Comparison of ENCODE assay signal across 29 cellular contexts in the genomic region with DNA sequence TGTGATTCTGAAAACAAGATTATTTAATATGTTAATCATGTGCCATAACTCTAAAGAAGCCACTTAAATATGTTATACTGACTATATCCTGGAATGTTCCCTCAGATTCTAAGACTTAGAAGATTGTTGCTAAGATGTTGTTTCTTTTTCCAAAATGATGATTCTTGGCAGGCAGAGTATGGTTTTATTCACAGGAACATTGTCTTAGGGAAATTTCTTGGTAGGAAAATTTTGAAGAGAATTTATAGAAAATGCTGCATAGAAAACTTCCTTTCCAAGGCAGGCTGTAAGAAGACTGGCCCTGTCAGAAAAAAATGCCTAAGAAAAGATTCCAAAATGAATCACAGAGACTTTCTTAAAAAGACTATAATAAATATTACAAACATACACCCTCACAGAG.
A peak's percentile ranks its signal among the peaks of the same experiment; 100 is the strongest.
DNase-seq lines count a peak whose midpoint lies in the region; ATAC-seq and TF ChIP-seq lines count a peak whose summit lies in the region.
"Had no signal": no experiment of that assay in that cellular context is flagged by ENCODE, and none has a peak within 500 bp of the region (broad histone marks: within the 10 kb centered on the region; RNA-seq: fewer than 3 reads in every experiment).

No MANE protein-coding gene starts in this region.

- in situ Hi-C loops in gastrocnemius medialis (cut with MboI; ENCODE audit: low sequenced_read_pairs in 4 of 4) (no loop called here), transverse colon (cut with MboI; ENCODE audit: low pct_ligation_motif_present in 1 of 4, low pct_unique_long_range_greater_than_20kb in 1 of 4, low sequenced_read_pairs in 3 of 4) (no loop called here), GM13977 (cut with MboI; ENCODE audit: low pct_unique_long_range_greater_than_20kb, low sequenced_read_pairs, unreplicated experiment) (no loop called here)

- no peak for TF ChIP-seq EP300 in transverse colon (IDR thresholded peaks at IDR 0.05; ENCODE audit: low read depth)

- H3K27ac ChIP-seq in heart left ventricle (peak overlapping the region in 11 of 12 donors; percentile 29 to 79 (median 58)), gastrocnemius medialis (peak overlapping the region; percentile 59 to 74 (median 60)), transverse colon (peak overlapping the region; percentile 19 to 72 (median 57)), RWPE1 (no peak overlapping the region)
- H3K27ac ChIP-seq: C4-2B, hepatocyte, upper lobe of left lung had no signal

- TF ChIP-seq POLR2A in heart left ventricle (IDR thresholded peaks at IDR 0.05) (no peak), gastrocnemius medialis (IDR thresholded peaks at IDR 0.05) (no peak), transverse colon (IDR thresholded peaks at IDR 0.05) (no peak)

- H3K9me3 ChIP-seq in heart left ventricle (no peaks in the 10 kb centered on the region), gastrocnemius medialis (no peaks in the 10 kb centered on the region), transverse colon (no peaks in the 10 kb centered on the region)
- H3K9me3 ChIP-seq: Caco-2, ovary, upper lobe of left lung had no signal

- H3K4me1 ChIP-seq in heart left ventricle = peaks cover 0 to 41% (median 9%) of the 10 kb centered on the region in 12 donors
- peaks cover 6 to 22% of the 10 kb centered on the region in 2 donors for H3K4me1 ChIP-seq in gastrocnemius medialis
- peaks cover 0 to 7% (median 2%) of the 10 kb centered on the region in 4 donors for H3K4me1 ChIP-seq in transverse colon
- H3K4me1 ChIP-seq: Caco-2, upper lobe of left lung had no signal

- H3K36me3 ChIP-seq in heart left ventricle (no peaks in the 10 kb centered on the region), gastrocnemius medialis (no peaks in the 10 kb centered on the region), transverse colon (no peaks in the 10 kb centered on the region)
- H3K36me3 ChIP-seq: ovary, upper lobe of left lung had no signal

- DNase-seq in heart left ventricle (no peak), Right ventricle myocardium inferior (ENCODE audit: missing footprints) (no peak), fibroblast of the aortic adventitia (ENCODE audit: low read depth) (peak; percentile 63), gastrocnemius medialis (no peak), transverse colon (no peak), RWPE1 (ENCODE audit: low spot score) (no peak), GM13977 (ENCODE audit: low spot score) (no peak)
- DNase-seq: 8988T; activated CD4-positive, alpha-beta T cell treated with anti-CD3 and anti-CD28 coated beads for 4 hours; activated CD8-positive, alpha-beta T cell treated with anti-CD3 and anti-CD28 coated beads, Interleukin-2, amount 10 ng/mL, durations not matched to agents 7 days and 5 days; activated naive CD4-positive, alpha-beta T cell treated with anti-CD3 and anti-CD28 coated beads, Interleukin-2, amount 50 U/mL, for 16 hours; aorta; Caco-2; foreskin melanocyte; MM.1S; NCI-H1105 treated with DMSO at 0.1 percent for 48 hours; NCI-H2029; ovary; SIG-M5; stimulated activated naive CD4-positive, alpha-beta T cell treated with Interleukin-2 at 50 U/mL for 16 hours; T-helper 9 cell; upper lobe of left lung had no signal

- intact Hi-C loops in heart left ventricle (cut with DNase I) = no loop called here
- intact Hi-C loops in Right ventricle myocardium inferior (cut with DNase I) = loop anchor here (5.0 kb wide), 1 partner anchor 58 kb away; no protein-coding TSS in a partner anchor
- intact Hi-C loops in gastrocnemius medialis (cut with DNase I; ENCODE audit: low total_unique reads) = loop anchor here (2.0 kb wide), 1 partner anchor 17 kb away; no protein-coding TSS in a partner anchor
- intact Hi-C loops in transverse colon (cut with DNase I; ENCODE audit: low total_unique reads) = no loop called here

- ATAC-seq in heart left ventricle = no peak
- no peak for ATAC-seq in Right ventricle myocardium inferior
- no peak for ATAC-seq in gastrocnemius medialis
- ATAC-seq in GM21447 (IDR thresholded peaks at IDR 0.05; ENCODE audit: unreplicated experiment) = no peak
- ATAC-seq: activated CD8-positive, alpha-beta T cell treated with anti-CD3 and anti-CD28 coated beads, Interleukin-2, amount 10 ng/mL, durations not matched to agents 7 days and 5 days; esophagus mucosa; HCT116; HepG2 had no signal

- CTCF ChIA-PET in RWPE1 (lab: Yijun Ruan, JAX) = interaction anchor here (0.6 kb wide), 1 partner anchor 10 kb away, joined by 3 read pairs; no protein-coding TSS in a partner anchor

- TF ChIP-seq CTCF in heart left ventricle (IDR thresholded peaks at IDR 0.05) (no peak), fibroblast of the aortic adventitia (IDR thresholded peaks at IDR 0.05; ENCODE audit: insufficient read depth, low read length) (no peak), gastrocnemius medialis (IDR thresholded peaks at IDR 0.05 in 4 of 5, conservative IDR thresholded peaks at IDR 0.05 in 1 of 5) (no peak), transverse colon (IDR thresholded peaks at IDR 0.05) (no peak), RWPE1 (conservative IDR thresholded peaks at IDR 0.05; ENCODE audit: low read depth) (no peak), GM13977 (IDR thresholded peaks at IDR 0.05; ENCODE audit: extremely low read depth, insufficient read depth, missing control alignments) (no peak)

- H3K4me3 ChIP-seq in heart left ventricle (no peak overlapping the region), fibroblast of the aortic adventitia (ENCODE audit: low read depth, low read length) (no peak overlapping the region), gastrocnemius medialis (no peak overlapping the region), transverse colon (no peak overlapping the region)
- H3K4me3 ChIP-seq: hepatocyte, ovary, smooth muscle cell, upper lobe of left lung had no signal

- POLR2A ChIA-PET in RWPE1 (lab: Yijun Ruan, JAX; ENCODE audit: low non-redundant PET) = no interaction called here

- no peaks in the 10 kb centered on the region for H3K27me3 ChIP-seq in heart left ventricle
- H3K27me3 ChIP-seq in gastrocnemius medialis = no peaks in the 10 kb centered on the region
- H3K27me3 ChIP-seq in transverse colon = no peaks in the 10 kb centered on the region
- H3K27me3 ChIP-seq: hepatocyte, ovary, upper lobe of left lung had no signal

Comparison
In these comparisons a context has a peak if more than half of its experiments do, and no peak if none do; other contexts are left out.
1. intact Hi-C loops: an anchor here in Right ventricle myocardium inferior (5.0 kb wide) and gastrocnemius medialis (2.0 kb wide); none called in heart left ventricle and transverse colon.